ENCODE assay signal across 21 cellular contexts in genomic region chr7:156056548-156056947, GRCh38.
"Had no signal": no experiment of that assay in that cellular context is flagged by ENCODE, and none has a peak within 500 bp of the region (broad histone marks: within the 10 kb centered on the region; RNA-seq: fewer than 3 reads in every experiment).

No MANE protein-coding gene starts in this region.

- H3K4me3 ChIP-seq: SJCRH30 had no signal

- ATAC-seq: HepG2, SK-N-SH treated with all-trans-retinoic acid at 6 μM for 48 hours had no signal

- DNase-seq: IMR-90, Kasumi-1, KG1, MM.1S, NCI-H1092 treated with DMSO at 0.1 percent for 48 hours, NCI-H1436, NCI-H187, NCI-H2029, NCI-H2081 treated with DMSO at 0.1 percent for 48 hours, NCI-H2171, NCI-H226, NCI-H446, NCI-H510A, NCI-H524 treated with DMSO at 0.1 percent for 48 hours, NCI-H69, NCI-H774, RPMI8226, SHP77, SJCRH30 had no signal

- H3K9me3 ChIP-seq: SJCRH30 had no signal

- H3K4me1 ChIP-seq: SJCRH30 had no signal

- H3K27ac ChIP-seq: SJCRH30 had no signal

- H3K36me3 ChIP-seq: SJCRH30 had no signal
